Comparison of ENCODE assay signal across 1 cellular context in the genomic region with DNA sequence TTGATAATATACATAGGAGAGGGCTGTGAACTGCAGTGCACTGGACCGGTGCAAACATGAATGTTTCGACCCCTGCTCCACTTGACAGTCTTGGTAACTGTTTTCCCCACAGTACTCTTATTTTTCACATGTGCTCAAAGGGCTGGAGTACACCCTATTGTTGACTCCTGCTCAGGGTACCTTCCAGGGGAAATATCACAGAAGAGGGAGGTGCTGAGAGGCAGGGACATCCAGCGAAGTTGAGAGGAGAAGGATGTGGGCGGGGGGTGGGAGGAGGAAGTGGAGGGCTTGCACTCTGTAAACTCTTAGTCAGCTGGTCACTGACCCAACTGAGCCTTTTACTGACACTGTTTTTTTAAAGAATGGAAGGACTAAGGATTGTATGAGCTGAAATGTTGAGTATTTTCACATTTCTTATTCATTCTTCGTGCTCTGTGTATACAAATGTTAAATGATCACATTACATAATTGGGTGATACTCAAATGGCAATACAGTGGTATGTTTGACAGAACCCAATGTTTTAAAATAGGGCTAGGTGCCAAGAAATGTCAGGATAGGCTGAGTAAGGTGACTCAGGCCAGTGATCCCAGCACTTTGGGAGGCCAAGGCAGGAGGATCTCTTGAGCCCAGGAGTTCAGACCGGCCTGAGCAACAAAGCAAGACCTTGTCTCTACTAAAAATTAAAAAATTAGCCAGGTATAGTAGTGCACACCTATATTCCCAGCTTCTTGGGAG.
TF ChIP-seq lines count a peak whose summit lies in the region.

No MANE protein-coding gene starts in this region.

TF ChIP-seq in SK-N-SH treated with all-trans-retinoic acid at 6 μM for 48 hours, 23 proteins besides CTCF, POLR2A, EP300 and RAD21 (continued from another document):
- TF ChIP-seq, protein P1, sequence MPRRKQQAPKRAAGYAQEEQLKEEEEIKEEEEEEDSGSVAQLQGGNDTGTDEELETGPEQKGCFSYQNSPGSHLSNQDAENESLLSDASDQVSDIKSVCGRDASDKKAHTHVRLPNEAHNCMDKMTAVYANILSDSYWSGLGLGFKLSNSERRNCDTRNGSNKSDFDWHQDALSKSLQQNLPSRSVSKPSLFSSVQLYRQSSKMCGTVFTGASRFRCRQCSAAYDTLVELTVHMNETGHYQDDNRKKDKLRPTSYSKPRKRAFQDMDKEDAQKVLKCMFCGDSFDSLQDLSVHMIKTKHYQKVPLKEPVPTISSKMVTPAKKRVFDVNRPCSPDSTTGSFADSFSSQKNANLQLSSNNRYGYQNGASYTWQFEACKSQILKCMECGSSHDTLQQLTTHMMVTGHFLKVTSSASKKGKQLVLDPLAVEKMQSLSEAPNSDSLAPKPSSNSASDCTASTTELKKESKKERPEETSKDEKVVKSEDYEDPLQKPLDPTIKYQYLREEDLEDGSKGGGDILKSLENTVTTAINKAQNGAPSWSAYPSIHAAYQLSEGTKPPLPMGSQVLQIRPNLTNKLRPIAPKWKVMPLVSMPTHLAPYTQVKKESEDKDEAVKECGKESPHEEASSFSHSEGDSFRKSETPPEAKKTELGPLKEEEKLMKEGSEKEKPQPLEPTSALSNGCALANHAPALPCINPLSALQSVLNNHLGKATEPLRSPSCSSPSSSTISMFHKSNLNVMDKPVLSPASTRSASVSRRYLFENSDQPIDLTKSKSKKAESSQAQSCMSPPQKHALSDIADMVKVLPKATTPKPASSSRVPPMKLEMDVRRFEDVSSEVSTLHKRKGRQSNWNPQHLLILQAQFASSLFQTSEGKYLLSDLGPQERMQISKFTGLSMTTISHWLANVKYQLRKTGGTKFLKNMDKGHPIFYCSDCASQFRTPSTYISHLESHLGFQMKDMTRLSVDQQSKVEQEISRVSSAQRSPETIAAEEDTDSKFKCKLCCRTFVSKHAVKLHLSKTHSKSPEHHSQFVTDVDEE (CRISPR knock-in tag; IDR thresholded peaks at IDR 0.05): no peak
- TF ChIP-seq ZFP3 (CRISPR knock-in tag; IDR thresholded peaks at IDR 0.05) (no peak), ZC3H10 (CRISPR knock-in tag; IDR thresholded peaks at IDR 0.05) (no peak), ZNF565 (CRISPR knock-in tag; conservative IDR thresholded peaks at IDR 0.05; ENCODE audit: low read depth) (no peak), ZNF70 (CRISPR knock-in tag; IDR thresholded peaks at IDR 0.05) (no peak), ESRRG (CRISPR knock-in tag; IDR thresholded peaks at IDR 0.05) (no peak), ZFP30 (CRISPR knock-in tag; IDR thresholded peaks at IDR 0.05) (no peak), PPARA (CRISPR knock-in tag; IDR thresholded peaks at IDR 0.05; ENCODE audit: borderline replicate concordance) (no peak), BACH2 (CRISPR knock-in tag; IDR thresholded peaks at IDR 0.05; ENCODE audit: borderline replicate concordance) (no peak), OSR1 (CRISPR knock-in tag; IDR thresholded peaks at IDR 0.05) (no peak), GLIS3 (CRISPR knock-in tag; IDR thresholded peaks at IDR 0.05) (no peak), TOX (CRISPR knock-in tag; IDR thresholded peaks at IDR 0.05; ENCODE audit: borderline replicate concordance) (no peak), CSDC2 (CRISPR knock-in tag; IDR thresholded peaks at IDR 0.05) (no peak)
- TF ChIP-seq, protein P2, sequence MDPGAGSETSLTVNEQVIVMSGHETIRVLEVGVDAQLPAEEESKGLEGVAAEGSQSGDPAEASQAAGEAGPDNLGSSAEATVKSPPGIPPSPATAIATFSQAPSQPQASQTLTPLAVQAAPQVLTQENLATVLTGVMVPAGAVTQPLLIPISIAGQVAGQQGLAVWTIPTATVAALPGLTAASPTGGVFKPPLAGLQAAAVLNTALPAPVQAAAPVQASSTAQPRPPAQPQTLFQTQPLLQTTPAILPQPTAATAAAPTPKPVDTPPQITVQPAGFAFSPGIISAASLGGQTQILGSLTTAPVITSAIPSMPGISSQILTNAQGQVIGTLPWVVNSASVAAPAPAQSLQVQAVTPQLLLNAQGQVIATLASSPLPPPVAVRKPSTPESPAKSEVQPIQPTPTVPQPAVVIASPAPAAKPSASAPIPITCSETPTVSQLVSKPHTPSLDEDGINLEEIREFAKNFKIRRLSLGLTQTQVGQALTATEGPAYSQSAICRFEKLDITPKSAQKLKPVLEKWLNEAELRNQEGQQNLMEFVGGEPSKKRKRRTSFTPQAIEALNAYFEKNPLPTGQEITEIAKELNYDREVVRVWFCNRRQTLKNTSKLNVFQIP (CRISPR knock-in tag; IDR thresholded peaks at IDR 0.05; ENCODE audit: borderline replicate concordance, low read depth): no peak
- TF ChIP-seq, protein P3, sequence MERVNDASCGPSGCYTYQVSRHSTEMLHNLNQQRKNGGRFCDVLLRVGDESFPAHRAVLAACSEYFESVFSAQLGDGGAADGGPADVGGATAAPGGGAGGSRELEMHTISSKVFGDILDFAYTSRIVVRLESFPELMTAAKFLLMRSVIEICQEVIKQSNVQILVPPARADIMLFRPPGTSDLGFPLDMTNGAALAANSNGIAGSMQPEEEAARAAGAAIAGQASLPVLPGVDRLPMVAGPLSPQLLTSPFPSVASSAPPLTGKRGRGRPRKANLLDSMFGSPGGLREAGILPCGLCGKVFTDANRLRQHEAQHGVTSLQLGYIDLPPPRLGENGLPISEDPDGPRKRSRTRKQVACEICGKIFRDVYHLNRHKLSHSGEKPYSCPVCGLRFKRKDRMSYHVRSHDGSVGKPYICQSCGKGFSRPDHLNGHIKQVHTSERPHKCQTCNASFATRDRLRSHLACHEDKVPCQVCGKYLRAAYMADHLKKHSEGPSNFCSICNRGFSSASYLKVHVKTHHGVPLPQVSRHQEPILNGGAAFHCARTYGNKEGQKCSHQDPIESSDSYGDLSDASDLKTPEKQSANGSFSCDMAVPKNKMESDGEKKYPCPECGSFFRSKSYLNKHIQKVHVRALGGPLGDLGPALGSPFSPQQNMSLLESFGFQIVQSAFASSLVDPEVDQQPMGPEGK (CRISPR knock-in tag; IDR thresholded peaks at IDR 0.05; ENCODE audit: borderline replicate concordance): no peak
